ENCODE assay signal across 1 cellular context in genomic region chr10:75272896-75273295, GRCh38.
TF ChIP-seq lines count a peak whose summit lies in the region.

No MANE protein-coding gene starts in this region.

TF ChIP-seq in A549, 52 proteins besides CTCF, POLR2A, EP300 and RAD21 (continued from another document):
- TF ChIP-seq REST (IDR thresholded peaks at IDR 0.05) (no peak), HOXA7 (CRISPR knock-in tag; IDR thresholded peaks at IDR 0.05) (no peak), MYC (IDR thresholded peaks at IDR 0.05; ENCODE audit: borderline replicate concordance, low read length) (no peak), HOXB13 (CRISPR knock-in tag; IDR thresholded peaks at IDR 0.05; ENCODE audit: low read depth) (no peak), KDM1A (IDR thresholded peaks at IDR 0.05; ENCODE audit: low read depth) (no peak), HES2 (IDR thresholded peaks at IDR 0.05) (no peak)
TF ChIP-seq in A549: peak in this region for 0.
